ENCODE assay signal across 8 cellular contexts in genomic region chr7:131546583-131547111, GRCh38. TPM values are rescaled to one million over a fixed set of nuclear protein-coding genes. Genes with fewer than 3 reads are reported as not detected.
A peak's percentile ranks its signal among the peaks of the same experiment; 100 is the strongest.
DNase-seq lines count a peak whose midpoint lies in the region; ATAC-seq and TF ChIP-seq lines count a peak whose summit lies in the region.

No MANE protein-coding gene starts in this region.

- peak; percentile 57 for TF ChIP-seq CTCF in LNCaP clone FGC (IDR thresholded peaks at IDR 0.05; ENCODE audit: control insufficient read depth, extremely low read depth, insufficient read depth)
- TF ChIP-seq CTCF in heart right ventricle (IDR thresholded peaks at IDR 0.05) = peak; percentile 18 to 74 (median 63)
- TF ChIP-seq CTCF in thyroid gland (IDR thresholded peaks at IDR 0.05) = peak in 3 of 6 experiments; percentile 27 to 48 (median 42)

- H3K4me1 Mint-ChIP-seq in activated CD8-positive, alpha-beta memory T cell treated with anti-CD3 and anti-CD28 coated beads, Interleukin-2, amount 10 ng/mL, durations not matched to agents 7 days and 5 days = peaks cover 13% of the 10 kb centered on the region

- CTCF ChIA-PET in activated CD8-positive, alpha-beta memory T cell treated with anti-CD3 and anti-CD28 coated beads, Interleukin-2, amount 10 ng/mL, durations not matched to agents 7 days and 5 days (lab: Charles Lee) = interaction anchor here (0.7 to 3.2 kb wide), 16 partner anchors 8 to 506 kb away, joined by 3 to 19 read pairs (median 5); no protein-coding TSS in a partner anchor

- H3K27ac Mint-ChIP-seq in activated CD8-positive, alpha-beta memory T cell treated with anti-CD3 and anti-CD28 coated beads, Interleukin-2, amount 10 ng/mL, durations not matched to agents 7 days and 5 days = no peak overlapping the region

- WGBS in heart right ventricle, 2 donors = 83 to 85% methylated on average over 12 of the region's 12 CpGs
- 78 to 82% methylated on average over 12 of the region's 12 CpGs for WGBS in thyroid gland, 2 donors

- H3K27me3 Mint-ChIP-seq in activated CD8-positive, alpha-beta memory T cell treated with anti-CD3 and anti-CD28 coated beads, Interleukin-2, amount 10 ng/mL, durations not matched to agents 7 days and 5 days = peaks cover 3% of the 10 kb centered on the region

- H3K36me3 ChIP-seq in heart right ventricle (peaks cover 0 to 24% (median 0%) of the 10 kb centered on the region in 9 donors), thyroid gland (no peaks in the 10 kb centered on the region)

- peaks cover 9 to 97% (median 53%) of the 10 kb centered on the region in 9 donors for H3K4me1 ChIP-seq in heart right ventricle
- peaks cover 3 to 13% of the 10 kb centered on the region in 2 donors for H3K4me1 ChIP-seq in thyroid gland

- H3K27ac ChIP-seq in heart right ventricle (peak overlapping the region in 5 of 10 donors; percentile 21 to 92 (median 83)), thyroid gland (peak overlapping the region in 1 of 3 donors; percentile 28)

- intact Hi-C loops in heart right ventricle (cut with DNase I) = loop anchor here in 6 of 10 donors (2.0 to 10.0 kb wide), 3 partner anchors 106 to 108 kb away; no protein-coding TSS in a partner anchor
- intact Hi-C loops in thyroid gland (cut with DNase I) = no loop called here

- peak; percentile 50 for ATAC-seq in activated CD8-positive, alpha-beta memory T cell treated with anti-CD3 and anti-CD28 coated beads, Interleukin-2, amount 10 ng/mL, durations not matched to agents 7 days and 5 days
- ATAC-seq in heart right ventricle = peak in 1 of 8 donors; percentile 12
- no peak for ATAC-seq in HG02642 (IDR thresholded peaks at IDR 0.05; ENCODE audit: poor library complexity, unreplicated experiment)

- H3K36me3 Mint-ChIP-seq in activated CD8-positive, alpha-beta memory T cell treated with anti-CD3 and anti-CD28 coated beads, Interleukin-2, amount 10 ng/mL, durations not matched to agents 7 days and 5 days = no peaks in the 10 kb centered on the region

- no peak for TF ChIP-seq POLR2A in thyroid gland (IDR thresholded peaks at IDR 0.05)

- no peaks in the 10 kb centered on the region for H3K27me3 ChIP-seq in heart right ventricle
- no peaks in the 10 kb centered on the region for H3K27me3 ChIP-seq in thyroid gland

- DNase-seq in EL (peak; percentile 29), LNCaP clone FGC (ENCODE audit: low read depth) (no peak), heart right ventricle (no peak), thyroid gland (no peak), NCI-H2171 (lab: John Stamatoyannopoulos, UW) (no peak)
- DNase-seq in activated CD8-positive, alpha-beta memory T cell treated with anti-CD3 and anti-CD28 coated beads, Interleukin-2, amount 10 ng/mL, durations not matched to agents 7 days and 5 days = peak; percentile 67
- peak; percentile 19 for DNase-seq in stimulated activated CD8-positive, alpha-beta memory T cell treated with anti-CD3 and anti-CD28 coated beads, Interleukin-4, amount 100 ng/mL, for 24 hours (ENCODE audit: low read depth)

- H3K9me3 ChIP-seq in heart right ventricle (no peaks in the 10 kb centered on the region), thyroid gland (no peaks in the 10 kb centered on the region)

- no peaks in the 10 kb centered on the region for H3K9me3 Mint-ChIP-seq in activated CD8-positive, alpha-beta memory T cell treated with anti-CD3 and anti-CD28 coated beads, Interleukin-2, amount 10 ng/mL, durations not matched to agents 7 days and 5 days (ENCODE audit: low read depth)

- H3K4me3 ChIP-seq in LNCaP clone FGC (ENCODE audit: low read depth, low read length) = no peak overlapping the region
- H3K4me3 ChIP-seq in heart right ventricle = no peak overlapping the region
- no peak overlapping the region for H3K4me3 ChIP-seq in thyroid gland (replicated peaks in 1 of 3)

- H3K4me3 Mint-ChIP-seq in activated CD8-positive, alpha-beta memory T cell treated with anti-CD3 and anti-CD28 coated beads, Interleukin-2, amount 10 ng/mL, durations not matched to agents 7 days and 5 days = no peak overlapping the region

RNA-seq across cellular contexts. Expression of gene PODXL, which starts 9.8 kb away (rescaled TPM):
- total RNA-seq in activated CD8-positive, alpha-beta memory T cell treated with anti-CD3 and anti-CD28 coated beads, Interleukin-2, amount 10 ng/mL, durations not matched to agents 7 days and 5 days = 1 to 10 TPM; 2.3 to 3.2 TPM
- total RNA-seq in heart right ventricle = 100 to 1,000 TPM in 1 of 10 donors, 10 to 100 TPM in 9; 43.7 to 162 (median 71.0) TPM
- polyA plus RNA-seq in heart right ventricle = 10 to 100 TPM; 34.4 to 41.3 TPM
- total RNA-seq in thyroid gland = 100 to 1,000 TPM in 1 of 4 donors, 10 to 100 TPM in 3; 47.7 to 125 (median 56.3) TPM

Comparison
In these comparisons a context has a peak if more than half of its experiments do, and no peak if none do; other contexts are left out.
1. DNase-seq: peak in EL (single experiment), activated CD8-positive, alpha-beta memory T cell treated with anti-CD3 and anti-CD28 coated beads, Interleukin-2, amount 10 ng/mL, durations not matched to agents 7 days and 5 days (single experiment) and stimulated activated CD8-positive, alpha-beta memory T cell treated with anti-CD3 and anti-CD28 coated beads, Interleukin-4, amount 100 ng/mL, for 24 hours (single experiment); none in LNCaP clone FGC (single experiment), heart right ventricle (0 of 2), thyroid gland (0 of 2) and NCI-H2171 (single experiment).
2. RNA of gene PODXL, which starts 9.8 kb away (total RNA-seq): 43.7 to 162 TPM in heart right ventricle and 47.7 to 125 TPM in thyroid gland; 2.3 to 3.2 TPM in activated CD8-positive, alpha-beta memory T cell treated with anti-CD3 and anti-CD28 coated beads, Interleukin-2, amount 10 ng/mL, durations not matched to agents 7 days and 5 days; every median in the first group is over 10 times any median in the second.